In genomic region chr9:12785251-12785880, GRCh38 we compare ENCODE assay signal across 8 cellular contexts. TPM values are rescaled to one million over a fixed set of nuclear protein-coding genes. Genes with fewer than 3 reads are reported as not detected.
A peak's percentile ranks its signal among the peaks of the same experiment; 100 is the strongest.
DNase-seq lines count a peak whose midpoint lies in the region; ATAC-seq and TF ChIP-seq lines count a peak whose summit lies in the region.

No MANE protein-coding gene starts in this region.

- H3K4me3 ChIP-seq in right cardiac atrium (ENCODE audit: low read length) (no peak overlapping the region), sigmoid colon (peak overlapping the region in 2 of 4 donors; percentile 2)

- no peak overlapping the region for H3K27ac Mint-ChIP-seq in activated CD8-positive, alpha-beta memory T cell treated with anti-CD3 and anti-CD28 coated beads, Interleukin-2, amount 10 ng/mL, durations not matched to agents 7 days and 5 days

- intact Hi-C loops in right cardiac atrium (cut with DNase I) (no loop called here), sigmoid colon (cut with DNase I) (no loop called here)

- no peak for TF ChIP-seq POLR2A in sigmoid colon (IDR thresholded peaks at IDR 0.05)
- no peak for TF ChIP-seq POLR2A in GM18505 (IDR thresholded peaks at IDR 0.05; ENCODE audit: borderline replicate concordance, extremely low read depth, insufficient read depth, insufficient read length)

- H3K36me3 Mint-ChIP-seq in activated CD8-positive, alpha-beta memory T cell treated with anti-CD3 and anti-CD28 coated beads, Interleukin-2, amount 10 ng/mL, durations not matched to agents 7 days and 5 days = no peaks in the 10 kb centered on the region

- no peaks in the 10 kb centered on the region for H3K9me3 ChIP-seq in right cardiac atrium (ENCODE audit: control insufficient read depth, low read length)
- H3K9me3 ChIP-seq in sigmoid colon = no peaks in the 10 kb centered on the region

- peak; percentile 13 for ATAC-seq in GM18868 (IDR thresholded peaks at IDR 0.05; ENCODE audit: unreplicated experiment)
- ATAC-seq in right cardiac atrium = peak; percentile 20 to 51
- no peak for ATAC-seq in GM21447 (IDR thresholded peaks at IDR 0.05; ENCODE audit: unreplicated experiment)
- no peak for ATAC-seq in GM18505 (IDR thresholded peaks at IDR 0.05; ENCODE audit: unreplicated experiment)
- no peak for ATAC-seq in activated CD8-positive, alpha-beta memory T cell treated with anti-CD3 and anti-CD28 coated beads, Interleukin-2, amount 10 ng/mL, durations not matched to agents 7 days and 5 days

- H3K27me3 ChIP-seq in right cardiac atrium (ENCODE audit: control insufficient read depth, insufficient read depth) = no peaks in the 10 kb centered on the region
- H3K27me3 ChIP-seq in sigmoid colon = no peaks in the 10 kb centered on the region

- H3K27ac ChIP-seq in right cardiac atrium (ENCODE audit: low read length) = no peak overlapping the region
- H3K27ac ChIP-seq in sigmoid colon = peak overlapping the region; percentile 70 to 95 (median 88)

- CTCF ChIA-PET in activated CD8-positive, alpha-beta memory T cell treated with anti-CD3 and anti-CD28 coated beads, Interleukin-2, amount 10 ng/mL, durations not matched to agents 7 days and 5 days (lab: Charles Lee) = no interaction called here

- H3K4me1 ChIP-seq in right cardiac atrium (ENCODE audit: control insufficient read depth, insufficient read depth, low read length) = no peaks in the 10 kb centered on the region
- H3K4me1 ChIP-seq in sigmoid colon = peaks cover 0 to 82% (median 59%) of the 10 kb centered on the region in 4 donors

- DNase-seq in RPMI8226 = peak; percentile 82
- DNase-seq in right cardiac atrium = peak in 2 of 3 donors; percentile 26 to 39
- DNase-seq in sigmoid colon = peak; percentile 97
- DNase-seq in NCI-H748 treated with DMSO at 0.1 percent for 48 hours (lab: John Stamatoyannopoulos, UW) = no peak
- no peak for DNase-seq in activated CD8-positive, alpha-beta memory T cell treated with anti-CD3 and anti-CD28 coated beads, Interleukin-2, amount 10 ng/mL, durations not matched to agents 7 days and 5 days

- 45% methylated on average over 3 of the region's 3 CpGs for WGBS in right cardiac atrium
- WGBS in sigmoid colon, 2 donors = 21 to 52% methylated on average over 3 of the region's 3 CpGs

- peak in 3 of 4 donors; percentile 60 to 75 (median 72) for TF ChIP-seq EP300 in sigmoid colon (IDR thresholded peaks at IDR 0.05)

- no peak for TF ChIP-seq CTCF in sigmoid colon (IDR thresholded peaks at IDR 0.05)

- no peaks in the 10 kb centered on the region for H3K36me3 ChIP-seq in sigmoid colon

- no peaks in the 10 kb centered on the region for H3K4me1 Mint-ChIP-seq in activated CD8-positive, alpha-beta memory T cell treated with anti-CD3 and anti-CD28 coated beads, Interleukin-2, amount 10 ng/mL, durations not matched to agents 7 days and 5 days

- H3K9me3 Mint-ChIP-seq in activated CD8-positive, alpha-beta memory T cell treated with anti-CD3 and anti-CD28 coated beads, Interleukin-2, amount 10 ng/mL, durations not matched to agents 7 days and 5 days (ENCODE audit: low read depth) = no peaks in the 10 kb centered on the region

- no peak overlapping the region for H3K4me3 Mint-ChIP-seq in activated CD8-positive, alpha-beta memory T cell treated with anti-CD3 and anti-CD28 coated beads, Interleukin-2, amount 10 ng/mL, durations not matched to agents 7 days and 5 days

- no peaks in the 10 kb centered on the region for H3K27me3 Mint-ChIP-seq in activated CD8-positive, alpha-beta memory T cell treated with anti-CD3 and anti-CD28 coated beads, Interleukin-2, amount 10 ng/mL, durations not matched to agents 7 days and 5 days

RNA-seq across cellular contexts. Expression of gene LURAP1L, which starts 10.5 kb away (rescaled TPM):
- 1 to 10 TPM; 2.1 to 3.4 (median 2.5) TPM for total RNA-seq in right cardiac atrium
- 3.0 TPM for polyA plus RNA-seq in right cardiac atrium
- 10 to 100 TPM; 17.8 to 29.3 (median 24.5) TPM for total RNA-seq in sigmoid colon
- polyA plus RNA-seq in sigmoid colon = 10 to 100 TPM; 16.2 to 38.4 (median 20.3) TPM
- total RNA-seq in activated CD8-positive, alpha-beta memory T cell treated with anti-CD3 and anti-CD28 coated beads, Interleukin-2, amount 10 ng/mL, durations not matched to agents 7 days and 5 days = not detected

Comparison
In these comparisons a context has a peak if more than half of its experiments do, and no peak if none do; other contexts are left out.
1. ATAC-seq: peak in GM18868 (single experiment) and right cardiac atrium (2 of 2); none in GM21447 (single experiment), GM18505 (single experiment) and activated CD8-positive, alpha-beta memory T cell treated with anti-CD3 and anti-CD28 coated beads, Interleukin-2, amount 10 ng/mL, durations not matched to agents 7 days and 5 days (single experiment).
2. DNase-seq: peak in RPMI8226 (single experiment), right cardiac atrium (2 of 3) and sigmoid colon (single experiment); none in NCI-H748 treated with DMSO at 0.1 percent for 48 hours (single experiment) and activated CD8-positive, alpha-beta memory T cell treated with anti-CD3 and anti-CD28 coated beads, Interleukin-2, amount 10 ng/mL, durations not matched to agents 7 days and 5 days (single experiment).
3. RNA of gene LURAP1L, which starts 10.5 kb away (total RNA-seq): 17.8 to 29.3 TPM in sigmoid colon; 2.1 to 3.4 TPM in right cardiac atrium and not detected in activated CD8-positive, alpha-beta memory T cell treated with anti-CD3 and anti-CD28 coated beads, Interleukin-2, amount 10 ng/mL, durations not matched to agents 7 days and 5 days; every median in the first group is over 4 times any median in the second.